In genomic region chr6:100462990-100463684, GRCh38 we compare ENCODE assay signal across 17 cellular contexts. TPM values are rescaled to one million over a fixed set of nuclear protein-coding genes. Genes with fewer than 3 reads are reported as not detected.
DNase-seq lines count a peak whose midpoint lies in the region; ATAC-seq and TF ChIP-seq lines count a peak whose summit lies in the region.
"Had no signal": no experiment of that assay in that cellular context is flagged by ENCODE, and none has a peak within 500 bp of the region (broad histone marks: within the 10 kb centered on the region; RNA-seq: fewer than 3 reads in every experiment).

No MANE protein-coding gene starts in this region.

- no peak overlapping the region for H3K9ac ChIP-seq in neural cell (ENCODE audit: low read length)
- H3K9ac ChIP-seq: parathyroid adenoma had no signal

- H3K4me3 Mint-ChIP-seq in GM23338 (peak overlapping the region; percentile 70), chondrocyte (ENCODE audit: unreplicated experiment) (peak overlapping the region; percentile 73)
- no peak overlapping the region for H3K4me3 Mint-ChIP-seq in activated T-helper 2 cell treated with anti-CD3 and anti-CD28 coated beads, Interferon-gamma antibody, Interleukin-2, Interleukin-4, amounts not matched to agents 10 μg/mL and 5 μg/mL and 100 μg/mL, durations not matched to agents 14 hours and 24 hours and 36 hours (ENCODE audit: low read depth)

- no peak for TF ChIP-seq EP300 in neural cell (conservative IDR thresholded peaks at IDR 0.05; ENCODE audit: poor library complexity, severe bottlenecking)

- peak overlapping the region; percentile 82 for H3K4me2 ChIP-seq in GM23338
- H3K4me2 ChIP-seq in neural cell (ENCODE audit: low read length) = no peak overlapping the region
- H3K4me2 ChIP-seq: A549 had no signal

- no peak for TF ChIP-seq RAD21 in neural cell (conservative IDR thresholded peaks at IDR 0.05)

- H2AFZ ChIP-seq in GM23338 (no peak overlapping the region), neural cell (ENCODE audit: low read depth, low read length) (no peak overlapping the region)
- H2AFZ ChIP-seq: parathyroid adenoma had no signal

- intact Hi-C loops in activated T-helper 2 cell treated with anti-CD3 and anti-CD28 coated beads, Interferon-gamma antibody, Interleukin-2, Interleukin-4, amounts not matched to agents 10 μg/mL and 5 μg/mL and 100 μg/mL, durations not matched to agents 14 hours and 24 hours and 36 hours (cut with micrococcal nuclease) = loop anchor here (2.0 kb wide), 1 partner anchor 1628 kb away; the partner anchor contains the start of gene POU3F2

- H3K79me2 ChIP-seq in GM23338 (replicated peaks; ENCODE audit: insufficient read depth) = no peaks in the 10 kb centered on the region
- H3K79me2 ChIP-seq in neural cell (replicated peaks; ENCODE audit: insufficient read depth, low read length) = no peaks in the 10 kb centered on the region
- H3K79me2 ChIP-seq: parathyroid adenoma had no signal

- H3K4me1 Mint-ChIP-seq in GM23338 = peaks cover 68% of the 10 kb centered on the region
- peaks cover 32% of the 10 kb centered on the region for H3K4me1 Mint-ChIP-seq in chondrocyte (ENCODE audit: low read depth)
- peaks cover 25% of the 10 kb centered on the region for H3K4me1 Mint-ChIP-seq in activated T-helper 2 cell treated with anti-CD3 and anti-CD28 coated beads, Interferon-gamma antibody, Interleukin-2, Interleukin-4, amounts not matched to agents 10 μg/mL and 5 μg/mL and 100 μg/mL, durations not matched to agents 14 hours and 24 hours and 36 hours (ENCODE audit: low read depth)

- H3K9me3 Mint-ChIP-seq in GM23338 (no peaks in the 10 kb centered on the region; the same call in 2 of the 3 replicates), chondrocyte (ENCODE audit: low read depth) (no peaks in the 10 kb centered on the region)
- H3K9me3 Mint-ChIP-seq in activated T-helper 2 cell treated with anti-CD3 and anti-CD28 coated beads, Interferon-gamma antibody, Interleukin-2, Interleukin-4, amounts not matched to agents 10 μg/mL and 5 μg/mL and 100 μg/mL, durations not matched to agents 14 hours and 24 hours and 36 hours = peaks cover 27% of the 10 kb centered on the region

- no peak for ATAC-seq in GM23338
- ATAC-seq: A549 had no signal

- H3K27me3 ChIP-seq in GM23338 (ENCODE audit: insufficient read depth) = peaks cover 100% of the 10 kb centered on the region
- peaks cover 100% of the 10 kb centered on the region for H3K27me3 ChIP-seq in neural cell (ENCODE audit: insufficient read depth, low read depth, low read length)

- peaks cover 53% of the 10 kb centered on the region for H4K20me1 ChIP-seq in GM23338 (replicated peaks; ENCODE audit: insufficient read depth)
- H4K20me1 ChIP-seq in neural cell (ENCODE audit: insufficient read depth) = no peaks in the 10 kb centered on the region

- peaks cover 71% of the 10 kb centered on the region for H3K4me1 ChIP-seq in GM23338 (ENCODE audit: insufficient read depth)
- H3K4me1 ChIP-seq: parathyroid adenoma had no signal

- H3K27me3 Mint-ChIP-seq in GM23338 (ENCODE audit: insufficient read depth, low read depth, poor library complexity) = peaks cover 77% of the 10 kb centered on the region
- H3K27me3 Mint-ChIP-seq in chondrocyte (ENCODE audit: low read depth) = peaks cover 81% of the 10 kb centered on the region
- peaks cover 91% of the 10 kb centered on the region for H3K27me3 Mint-ChIP-seq in activated T-helper 2 cell treated with anti-CD3 and anti-CD28 coated beads, Interferon-gamma antibody, Interleukin-2, Interleukin-4, amounts not matched to agents 10 μg/mL and 5 μg/mL and 100 μg/mL, durations not matched to agents 14 hours and 24 hours and 36 hours (ENCODE audit: low read depth)

- DNase-seq in NCI-H345 (lab: John Stamatoyannopoulos, UW) (peak; percentile 31), NCI-H345 treated with DMSO at 0.1 percent for 48 hours (lab: John Stamatoyannopoulos, UW; ENCODE audit: unreplicated experiment) (no peak), GM23338 (ENCODE audit: low spot score) (peak; percentile 30), chondrocyte (ENCODE audit: low spot score) (no peak), NCI-H1694 (lab: John Stamatoyannopoulos, UW) (no peak)
- no peak for DNase-seq in stimulated activated CD4-positive, alpha-beta T cell treated with anti-CD3 and anti-CD28 coated beads, Interleukin-1b, Interleukin-23, amount 100 ng/mL, for 48 hours
- no peak for DNase-seq in activated T-helper 2 cell treated with anti-CD3 and anti-CD28 coated beads, Interferon-gamma antibody, Interleukin-2, Interleukin-4, amounts not matched to agents 10 μg/mL and 5 μg/mL and 100 μg/mL, durations not matched to agents 14 hours and 24 hours and 36 hours (ENCODE audit: low spot score)
- DNase-seq: activated gamma-delta T cell treated with Interleukin-2 at 50 U/mL for 16 hours; caudate nucleus; Karpas-422; NCI-H2029 treated with DMSO at 0.1 percent for 48 hours; stimulated activated CD4-positive, alpha-beta T cell treated with anti-CD3 and anti-CD28 coated beads, Interleukin-2, amount 100 ng/mL, for 24 hours had no signal

- H3K9me2 ChIP-seq in GM23338 (ENCODE audit: insufficient read depth) (no peaks in the 10 kb centered on the region), neural cell (ENCODE audit: insufficient read depth, low read length) (no peaks in the 10 kb centered on the region)

- H3K36me3 ChIP-seq in GM23338 (ENCODE audit: insufficient read depth) = no peaks in the 10 kb centered on the region
- H3K36me3 ChIP-seq in neural cell (ENCODE audit: insufficient read depth, low read length) = no peaks in the 10 kb centered on the region

- peaks cover 2% of the 10 kb centered on the region; the same call in 1 of the 3 replicates for H3K36me3 Mint-ChIP-seq in GM23338 (ENCODE audit: low read depth)
- peaks cover 13% of the 10 kb centered on the region for H3K36me3 Mint-ChIP-seq in chondrocyte (ENCODE audit: low read depth)
- H3K36me3 Mint-ChIP-seq in activated T-helper 2 cell treated with anti-CD3 and anti-CD28 coated beads, Interferon-gamma antibody, Interleukin-2, Interleukin-4, amounts not matched to agents 10 μg/mL and 5 μg/mL and 100 μg/mL, durations not matched to agents 14 hours and 24 hours and 36 hours (ENCODE audit: low read depth) = peaks cover 19% of the 10 kb centered on the region

- TF ChIP-seq CTCF in GM23338 (conservative IDR thresholded peaks at IDR 0.05; ENCODE audit: low read depth in 2 of 2) (no peak), chondrocyte (IDR thresholded peaks at IDR 0.05) (no peak), neural cell (IDR thresholded peaks at IDR 0.05; ENCODE audit: poor library complexity, severe bottlenecking) (no peak)

- H3K27ac Mint-ChIP-seq in GM23338 (no peak overlapping the region), chondrocyte (ENCODE audit: unreplicated experiment) (peak overlapping the region; percentile 85)
- no peak overlapping the region for H3K27ac Mint-ChIP-seq in activated T-helper 2 cell treated with anti-CD3 and anti-CD28 coated beads, Interferon-gamma antibody, Interleukin-2, Interleukin-4, amounts not matched to agents 10 μg/mL and 5 μg/mL and 100 μg/mL, durations not matched to agents 14 hours and 24 hours and 36 hours

- no peaks in the 10 kb centered on the region for H3K9me3 ChIP-seq in neural cell (ENCODE audit: low read length)
- H3K9me3 ChIP-seq: A549 had no signal

- H3K27ac ChIP-seq in GM23338 (ENCODE audit: low read depth) (no peak overlapping the region), neural cell (ENCODE audit: low read length) (no peak overlapping the region)
- H3K27ac ChIP-seq: A549, parathyroid adenoma had no signal

- H3F3A ChIP-seq in GM23338 (replicated peaks; ENCODE audit: low read depth) (peaks cover 36% of the 10 kb centered on the region), neural cell (ENCODE audit: insufficient read depth, low read length, poor library complexity, severe bottlenecking) (no peaks in the 10 kb centered on the region)

- peak overlapping the region; percentile 63 for H3K4me3 ChIP-seq in GM23338
- H3K4me3 ChIP-seq in neural cell (ENCODE audit: low read length) = no peak overlapping the region
- H3K4me3 ChIP-seq: A549 had no signal

TF ChIP-seq in GM23338, 12 proteins besides CTCF, POLR2A, EP300 and RAD21 (continues in another document):
- TF ChIP-seq POLR2AphosphoS5 (IDR thresholded peaks at IDR 0.05; ENCODE audit: low read depth) (no peak), ZNF114 (CRISPR knock-in tag; IDR thresholded peaks at IDR 0.05) (no peak), ZNF331 (CRISPR knock-in tag; IDR thresholded peaks at IDR 0.05; ENCODE audit: low read depth) (no peak), EZH2 (IDR thresholded peaks at IDR 0.05; ENCODE audit: low read depth, unreplicated experiment) (peak; percentile 74), STAT1 (IDR thresholded peaks at IDR 0.05; ENCODE audit: unreplicated experiment) (no peak), EZH2phosphoT487 (IDR thresholded peaks at IDR 0.05; ENCODE audit: unreplicated experiment) (peak; percentile 11), JUNB (IDR thresholded peaks at IDR 0.05; ENCODE audit: unreplicated experiment) (no peak)

TF ChIP-seq in neural cell, 6 proteins besides CTCF, POLR2A, EP300 and RAD21 (continues in another document):
- TF ChIP-seq EZH2 (IDR thresholded peaks at IDR 0.05; ENCODE audit: borderline replicate concordance, insufficient read depth, low read length, poor library complexity, severe bottlenecking) (peak; percentile 47), MXI1 (conservative IDR thresholded peaks at IDR 0.05; ENCODE audit: poor library complexity, severe bottlenecking) (no peak), TAF1 (IDR thresholded peaks at IDR 0.05; ENCODE audit: low read depth) (no peak)

RNA-seq across cellular contexts. Expression of gene SIM1, which starts 1.6 kb away (rescaled TPM):
- 0.23 and 0.49 TPM in 2 replicates for total RNA-seq in GM23338 (2014; rRNA removed; shearing (Covaris generic))
- polyA plus RNA-seq in GM23338 (2016; fragmentation: Nextera tagmentation; extraction: Ambion mirVana) (0.14 and 0.42 TPM in 2 replicates), neural cell (not detected in 2 replicates)
- 3.8 to 11.9 TPM (median 10.7 TPM) in 3 replicates for total RNA-seq in chondrocyte
- polyA minus RNA-seq in neural cell = not detected in 2 replicates
- total RNA-seq in activated T-helper 2 cell treated with anti-CD3 and anti-CD28 coated beads, Interferon-gamma antibody, Interleukin-2, Interleukin-4, amounts not matched to agents 10 μg/mL and 5 μg/mL and 100 μg/mL, durations not matched to agents 14 hours and 24 hours and 36 hours = 0.02 TPM in 1 of 2 replicates, not detected in the other
- total RNA-seq: lung microvascular endothelial cell had no signal
- polyA plus RNA-seq: A549, urinary bladder had no signal

Comparison
In these comparisons a context has a peak if more than half of its experiments do, and no peak if none do; other contexts are left out.
1. DNase-seq: peak in NCI-H345 (single experiment) and GM23338 (single experiment); none in NCI-H345 treated with DMSO at 0.1 percent for 48 hours (single experiment), chondrocyte (single experiment), NCI-H1694 (single experiment), stimulated activated CD4-positive, alpha-beta T cell treated with anti-CD3 and anti-CD28 coated beads, Interleukin-1b, Interleukin-23, amount 100 ng/mL, for 48 hours (single experiment) and activated T-helper 2 cell treated with anti-CD3 and anti-CD28 coated beads, Interferon-gamma antibody, Interleukin-2, Interleukin-4, amounts not matched to agents 10 μg/mL and 5 μg/mL and 100 μg/mL, durations not matched to agents 14 hours and 24 hours and 36 hours (single experiment).